Comparison of ENCODE assay signal across 8 cellular contexts in the genomic region with DNA sequence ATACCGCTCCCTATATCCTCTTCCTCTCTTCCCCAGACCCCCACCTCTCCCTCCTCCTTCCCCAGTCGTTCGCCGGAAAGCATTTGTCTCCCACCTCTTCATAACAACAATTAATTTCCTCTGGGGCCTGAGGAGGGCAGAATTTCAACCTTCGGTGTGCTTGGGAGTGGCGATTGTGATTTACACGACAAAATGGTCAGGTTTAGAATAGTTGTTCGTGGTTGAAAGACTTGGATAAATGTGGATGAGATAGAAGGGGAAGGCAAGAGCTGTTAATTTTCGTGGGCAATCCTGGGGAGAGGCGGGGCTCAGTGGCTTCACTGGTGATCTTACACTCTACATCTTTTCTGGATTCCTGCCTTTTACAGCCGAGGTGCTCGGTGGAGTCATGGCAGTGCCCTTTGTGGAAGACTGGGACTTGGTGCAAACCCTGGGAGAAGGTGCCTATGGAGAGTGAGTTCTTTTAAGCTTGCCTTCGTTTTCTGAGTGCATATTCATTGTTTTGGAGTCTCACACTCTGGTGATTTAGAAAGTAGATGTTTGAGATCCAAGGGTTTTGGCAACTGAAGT. TPM values are rescaled to one million over a fixed set of nuclear protein-coding genes. Genes with fewer than 3 reads are reported as not detected.
A peak's percentile ranks its signal among the peaks of the same experiment; 100 is the strongest.
DNase-seq lines count a peak whose midpoint lies in the region; ATAC-seq lines count a peak whose summit lies in the region.

No MANE protein-coding gene starts in this region.

- peak overlapping the region; percentile 92 for H3K4me3 Mint-ChIP-seq in T-helper 2 cell treated with Interferon-gamma antibody and Interleukin-4, amounts not matched to agents 5 μg/mL and 100 μg/mL, for 36 hours
- peak overlapping the region; percentile 90 for H3K4me3 Mint-ChIP-seq in natural killer cell treated with Interleukin-12 subunit alpha and Interleukin-12 subunit beta and Interleukin-15 and Interleukin-18, amount 100 ng/mL, for 72 hours

- H3K36me3 Mint-ChIP-seq in T-helper 2 cell treated with Interferon-gamma antibody and Interleukin-4, amounts not matched to agents 5 μg/mL and 100 μg/mL, for 36 hours (ENCODE audit: low read depth): peaks cover 37% of the 10 kb centered on the region
- peaks cover 14% of the 10 kb centered on the region for H3K36me3 Mint-ChIP-seq in natural killer cell treated with Interleukin-12 subunit alpha and Interleukin-12 subunit beta and Interleukin-15 and Interleukin-18, amount 100 ng/mL, for 72 hours

- H3K27me3 Mint-ChIP-seq in T-helper 2 cell treated with Interferon-gamma antibody and Interleukin-4, amounts not matched to agents 5 μg/mL and 100 μg/mL, for 36 hours (ENCODE audit: low read depth): no peaks in the 10 kb centered on the region
- H3K27me3 Mint-ChIP-seq in natural killer cell treated with Interleukin-12 subunit alpha and Interleukin-12 subunit beta and Interleukin-15 and Interleukin-18, amount 100 ng/mL, for 72 hours: no peaks in the 10 kb centered on the region

- peaks cover 20% of the 10 kb centered on the region for H3K4me1 Mint-ChIP-seq in T-helper 2 cell treated with Interferon-gamma antibody and Interleukin-4, amounts not matched to agents 5 μg/mL and 100 μg/mL, for 36 hours (ENCODE audit: low read depth)
- H3K4me1 Mint-ChIP-seq in natural killer cell treated with Interleukin-12 subunit alpha and Interleukin-12 subunit beta and Interleukin-15 and Interleukin-18, amount 100 ng/mL, for 72 hours (ENCODE audit: low read depth in 2 of 2): peaks cover 23 to 26% of the 10 kb centered on the region in 2 donors

- ATAC-seq in GM19438 (IDR thresholded peaks at IDR 0.05; ENCODE audit: low read depth, unreplicated experiment) (peak; percentile 41), HG03469 (IDR thresholded peaks at IDR 0.05; ENCODE audit: unreplicated experiment) (peak; percentile 18)
- ATAC-seq in natural killer cell treated with Interleukin-12 subunit alpha and Interleukin-12 subunit beta and Interleukin-15 and Interleukin-18, amount 100 ng/mL, for 72 hours: peak in 1 of 2 donors; percentile 33

- peak; percentile 80 for DNase-seq in DMS53 (lab: John Stamatoyannopoulos, UW)
- peak; percentile 9 for DNase-seq in T-helper 2 cell treated with Interferon-gamma antibody and Interleukin-4, amounts not matched to agents 5 μg/mL and 100 μg/mL, for 36 hours (ENCODE audit: low spot score)
- DNase-seq in epithelial cell of prostate (ENCODE audit: low read depth, low spot score): no peak
- DNase-seq in natural killer cell treated with Interleukin-12 subunit alpha and Interleukin-12 subunit beta and Interleukin-15 and Interleukin-18, amount 100 ng/mL, for 72 hours (ENCODE audit: low spot score): no peak
- DNase-seq in GDM1 (lab: John Stamatoyannopoulos, UW): no peak
- DNase-seq in NK-92 (lab: John Stamatoyannopoulos, UW; ENCODE audit: unreplicated experiment): no peak

- H3K9me3 Mint-ChIP-seq in T-helper 2 cell treated with Interferon-gamma antibody and Interleukin-4, amounts not matched to agents 5 μg/mL and 100 μg/mL, for 36 hours: no peaks in the 10 kb centered on the region
- no peaks in the 10 kb centered on the region for H3K9me3 Mint-ChIP-seq in natural killer cell treated with Interleukin-12 subunit alpha and Interleukin-12 subunit beta and Interleukin-15 and Interleukin-18, amount 100 ng/mL, for 72 hours

- H3K27ac ChIP-seq in epithelial cell of prostate: peak overlapping the region; percentile 92

- H3K27ac Mint-ChIP-seq in T-helper 2 cell treated with Interferon-gamma antibody and Interleukin-4, amounts not matched to agents 5 μg/mL and 100 μg/mL, for 36 hours: peak overlapping the region; percentile 98
- H3K27ac Mint-ChIP-seq in natural killer cell treated with Interleukin-12 subunit alpha and Interleukin-12 subunit beta and Interleukin-15 and Interleukin-18, amount 100 ng/mL, for 72 hours: peak overlapping the region; percentile 97

RNA-seq across cellular contexts. Expression of a gene that starts 1.5 kb away (rescaled TPM):
- total RNA-seq in natural killer cell treated with Interleukin-12 subunit alpha and Interleukin-12 subunit beta and Interleukin-15 and Interleukin-18, amount 100 ng/mL, for 72 hours: 100 to 1,000 TPM in 1 of 2 donors, 10 to 100 TPM in 1; 74.7 to 111 TPM

RNA-seq across cellular contexts. Expression of a gene that starts 33.8 kb away (rescaled TPM):
- total RNA-seq in natural killer cell treated with Interleukin-12 subunit alpha and Interleukin-12 subunit beta and Interleukin-15 and Interleukin-18, amount 100 ng/mL, for 72 hours: 100 to 1,000 TPM; 169 to 182 TPM

RNA-seq across cellular contexts. Expression of a gene that starts 54.2 kb away (rescaled TPM):
- not detected for total RNA-seq in natural killer cell treated with Interleukin-12 subunit alpha and Interleukin-12 subunit beta and Interleukin-15 and Interleukin-18, amount 100 ng/mL, for 72 hours

RNA-seq across cellular contexts. Expression of a gene that starts 57.2 kb away (rescaled TPM):
- 10 to 100 TPM; 47.1 to 60.8 TPM for total RNA-seq in natural killer cell treated with Interleukin-12 subunit alpha and Interleukin-12 subunit beta and Interleukin-15 and Interleukin-18, amount 100 ng/mL, for 72 hours

Comparison
In these comparisons a context has a peak if more than half of its experiments do, and no peak if none do; other contexts are left out.
1. DNase-seq: peak in DMS53 (single experiment) and T-helper 2 cell treated with Interferon-gamma antibody and Interleukin-4, amounts not matched to agents 5 μg/mL and 100 μg/mL, for 36 hours (single experiment); none in epithelial cell of prostate (single experiment), natural killer cell treated with Interleukin-12 subunit alpha and Interleukin-12 subunit beta and Interleukin-15 and Interleukin-18, amount 100 ng/mL, for 72 hours (single experiment), GDM1 (single experiment) and NK-92 (single experiment).